21 cellular contexts compared by ENCODE assay signal in the genomic region with DNA sequence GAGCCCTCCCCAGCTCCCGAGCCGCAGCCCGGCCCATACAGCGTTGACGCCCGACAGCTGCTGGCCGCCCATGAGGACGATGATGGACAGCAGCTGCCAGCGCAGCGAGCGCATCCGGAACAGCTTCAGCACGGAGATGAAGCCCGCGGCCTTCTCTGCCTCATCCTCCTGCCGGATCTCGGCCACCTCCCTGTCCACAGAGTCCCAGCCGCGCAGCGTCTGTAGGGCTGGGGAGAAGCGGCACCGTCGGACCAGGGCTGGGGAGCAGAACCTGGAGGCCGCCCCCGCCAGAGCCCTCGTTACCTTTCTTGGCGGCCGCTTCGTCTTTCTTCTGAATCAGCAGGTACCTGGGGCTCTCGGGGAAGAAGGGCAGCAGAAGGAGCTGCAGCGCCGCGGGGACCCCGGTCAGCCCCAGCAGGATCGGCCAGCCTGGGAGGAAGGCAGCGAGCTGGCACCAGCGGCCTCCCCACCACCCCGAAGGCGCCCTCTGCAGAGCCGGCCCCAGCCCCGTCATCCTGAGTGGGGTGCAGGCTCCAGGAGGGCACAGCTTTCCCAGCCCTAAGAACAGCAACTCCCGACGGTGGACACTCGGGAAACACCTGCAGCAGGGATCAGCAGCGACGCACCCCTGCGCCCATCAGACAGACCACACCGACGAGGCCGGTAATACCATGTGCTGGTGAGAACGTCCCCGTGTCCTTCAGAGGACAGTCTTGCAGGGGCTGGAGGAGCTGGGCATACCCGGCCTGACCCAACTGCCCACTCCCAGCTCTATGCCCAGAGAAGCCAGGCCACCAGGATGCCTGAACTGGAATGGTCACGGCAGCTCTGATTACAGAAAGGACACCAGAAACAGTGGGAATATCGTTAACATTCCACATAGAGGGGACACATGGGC. TPM values are rescaled to one million over a fixed set of nuclear protein-coding genes. Genes with fewer than 3 reads are reported as not detected.
A peak's percentile ranks its signal among the peaks of the same experiment; 100 is the strongest.
DNase-seq lines count a peak whose midpoint lies in the region; ATAC-seq and TF ChIP-seq lines count a peak whose summit lies in the region.
"Had no signal": no experiment of that assay in that cellular context is flagged by ENCODE, and none has a peak within 500 bp of the region (broad histone marks: within the 10 kb centered on the region; RNA-seq: fewer than 3 reads in every experiment).

No MANE protein-coding gene starts in this region.

- no peak for ATAC-seq in PC-3
- ATAC-seq: GM12878 had no signal

- no peaks in the 10 kb centered on the region for H4K20me1 ChIP-seq in PC-3 (ENCODE audit: low read length)
- H4K20me1 ChIP-seq in hepatocyte (ENCODE audit: insufficient read depth, poor library complexity, severe bottlenecking): no peaks in the 10 kb centered on the region

- H2AFZ ChIP-seq in PC-3 (ENCODE audit: low read length) (no peak overlapping the region), hepatocyte (no peak overlapping the region)
- H2AFZ ChIP-seq: PC-9 had no signal

- no peaks in the 10 kb centered on the region for H3K79me2 ChIP-seq in PC-3 (ENCODE audit: low read length)
- no peaks in the 10 kb centered on the region for H3K79me2 ChIP-seq in hepatocyte

- no peak overlapping the region for H3K27ac ChIP-seq in PC-3 (ENCODE audit: low read length)
- no peak overlapping the region for H3K27ac ChIP-seq in hepatocyte
- H3K27ac ChIP-seq: 22Rv1, PC-9, RWPE1, SJCRH30 had no signal

- H3K27me3 ChIP-seq in skeletal muscle satellite cell (ENCODE audit: control insufficient read depth, insufficient read depth, low read length): peaks cover 42% of the 10 kb centered on the region
- H3K27me3 ChIP-seq in PC-3 (ENCODE audit: low read length): no peaks in the 10 kb centered on the region
- no peaks in the 10 kb centered on the region for H3K27me3 ChIP-seq in hepatocyte

- H3K4me1 ChIP-seq in skeletal muscle satellite cell (ENCODE audit: control insufficient read depth, insufficient read depth, low read length) (no peaks in the 10 kb centered on the region), PC-3 (ENCODE audit: insufficient read depth, low read length) (no peaks in the 10 kb centered on the region), hepatocyte (ENCODE audit: insufficient read depth) (no peaks in the 10 kb centered on the region)
- H3K4me1 ChIP-seq: SJCRH30 had no signal

- no TSS peak for BruUV-seq in PC-3 (replicated peaks; lab: Mats Ljungman, UMichigan)

- CTCF ChIA-PET in PC-3 (lab: Charles Lee): no interaction called here

- H3K36me3 ChIP-seq in skeletal muscle satellite cell (ENCODE audit: insufficient read depth, low read length) (no peaks in the 10 kb centered on the region), PC-3 (ENCODE audit: low read depth, low read length) (no peaks in the 10 kb centered on the region), hepatocyte (replicated peaks; ENCODE audit: insufficient read depth, low read depth) (no peaks in the 10 kb centered on the region)
- H3K36me3 ChIP-seq: SJCRH30 had no signal

- TF ChIP-seq POLR2A in GM19193 (IDR thresholded peaks at IDR 0.05; ENCODE audit: extremely low read depth, insufficient read depth, insufficient read length): peak; percentile 23

- H3K9ac ChIP-seq in skeletal muscle satellite cell (ENCODE audit: low read depth, low read length) (no peak overlapping the region), PC-3 (ENCODE audit: low read length) (no peak overlapping the region)

- TF ChIP-seq CTCF in PC-3 (conservative IDR thresholded peaks at IDR 0.05; ENCODE audit: low read depth, low read length) (no peak), hepatocyte (IDR thresholded peaks at IDR 0.05; ENCODE audit: poor library complexity) (no peak)

- H3K9me3 ChIP-seq in skeletal muscle satellite cell (replicated peaks; ENCODE audit: low read length) (peaks cover 5% of the 10 kb centered on the region), PC-3 (ENCODE audit: low read length) (0 out of 2 replicates have a peak, but pooled peaks cover 4% of the 10 kb centered on the region), hepatocyte (ENCODE audit: low read depth) (no peaks in the 10 kb centered on the region)
- H3K9me3 ChIP-seq: SJCRH30 had no signal

- H3F3A ChIP-seq in PC-3 (ENCODE audit: low read length, unreplicated experiment): no peaks in the 10 kb centered on the region

- H3K9me2 ChIP-seq in PC-3 (replicated peaks; ENCODE audit: low read length) (no peaks in the 10 kb centered on the region), hepatocyte (replicated peaks; ENCODE audit: insufficient read depth) (no peaks in the 10 kb centered on the region)

- no peak overlapping the region for H3K4me3 ChIP-seq in skeletal muscle satellite cell (ENCODE audit: low read length)
- H3K4me3 ChIP-seq in PC-3 (ENCODE audit: low read length): no peak overlapping the region
- H3K4me3 ChIP-seq in hepatocyte: no peak overlapping the region
- H3K4me3 ChIP-seq: GM12878, PC-9, SJCRH30 had no signal

- H3K4me2 ChIP-seq in skeletal muscle satellite cell (ENCODE audit: low read length) (peak overlapping the region; percentile 11), PC-3 (ENCODE audit: low read length) (no peak overlapping the region), hepatocyte (no peak overlapping the region)
- H3K4me2 ChIP-seq: PC-9 had no signal

- 97% methylated on average over 33 of the region's 55 CpGs for WGBS in hepatocyte (ENCODE audit: low lambda C conversion rate, missing lambda C conversion rate)

- intact Hi-C loops in PC-3 (cut with micrococcal nuclease): no loop called here

- POLR2A ChIA-PET in PC-3 (lab: Charles Lee; ENCODE audit: unreplicated experiment): no interaction called here

- DNase-seq in DMS53 (lab: John Stamatoyannopoulos, UW) (peak; percentile 52), DMS53 treated with DMSO at 0.1 percent for 48 hours (lab: John Stamatoyannopoulos, UW; ENCODE audit: unreplicated experiment) (no peak), left kidney (ENCODE audit: low read depth, low spot score) (peak; percentile 65), PC-3 (no peak), hepatocyte (ENCODE audit: low spot score) (no peak)
- DNase-seq in activated CD4-positive, CD25-positive, alpha-beta regulatory T cell treated with anti-CD3 and anti-CD28 coated beads, Interleukin-2, amount 50 U/mL, for 72 hours: no peak
- DNase-seq: AML-193, DND-41, NCI-H1417 treated with DMSO at 0.1 percent for 48 hours, NCI-H1930, NCI-H345, NCI-H524 treated with DMSO at 0.1 percent for 48 hours, SJCRH30 had no signal

RNA-seq across cellular contexts. Expression of gene SLC2A7, which starts 13.8 kb away (rescaled TPM):
- total RNA-seq in skeletal muscle satellite cell (2012; rRNA removed): not detected in 2 replicates
- total RNA-seq in PC-3 (2014; rRNA removed) (not detected in 2 replicates), hepatocyte (0.16 and 0.27 TPM in 2 replicates)
- 0.13 and 0.40 TPM in 2 replicates for polyA plus RNA-seq in hepatocyte
- total RNA-seq: GM12878, MCF 10A, PC-9, SJCRH30 had no signal
- polyA plus RNA-seq: CD14-positive monocyte, GM12878 had no signal

RNA-seq across cellular contexts. Expression of gene SLC2A5, which starts 29.4 kb away (rescaled TPM):
- total RNA-seq in skeletal muscle satellite cell (2012; rRNA removed): 1.5 and 3.9 TPM in 2 replicates
- total RNA-seq in PC-3 (2014; rRNA removed): not detected in 2 replicates
- total RNA-seq in hepatocyte: 7.2 TPM in 2 replicates
- 7.1 and 8.2 TPM in 2 replicates for polyA plus RNA-seq in hepatocyte
- total RNA-seq: PC-9, SJCRH30 had no signal

Comparison
In these comparisons a context has a peak if more than half of its experiments do, and no peak if none do; other contexts are left out.
1. DNase-seq: peak in DMS53 (single experiment) and left kidney (single experiment); none in DMS53 treated with DMSO at 0.1 percent for 48 hours (single experiment), PC-3 (single experiment), hepatocyte (single experiment) and activated CD4-positive, CD25-positive, alpha-beta regulatory T cell treated with anti-CD3 and anti-CD28 coated beads, Interleukin-2, amount 50 U/mL, for 72 hours (single experiment).